8 cellular contexts compared by ENCODE assay signal in genomic region chr11:34234086-34234740, GRCh38.
DNase-seq lines count a peak whose midpoint lies in the region; ATAC-seq and TF ChIP-seq lines count a peak whose summit lies in the region.

No MANE protein-coding gene starts in this region.

- no peak for TF ChIP-seq POLR2A in lower leg skin (IDR thresholded peaks at IDR 0.05)

- intact Hi-C loops in left ventricle myocardium superior (cut with micrococcal nuclease) = no loop called here
- intact Hi-C loops in lower leg skin (cut with DNase I; ENCODE audit: low total_unique reads) = no loop called here

- WGBS in lower leg skin, 2 donors = 47 to 63% methylated on average over 9 of the region's 9 CpGs

- ATAC-seq in GM18499 (IDR thresholded peaks at IDR 0.05; ENCODE audit: insufficient read depth, unreplicated experiment) (peak; percentile 60), HG02642 (IDR thresholded peaks at IDR 0.05; ENCODE audit: poor library complexity, unreplicated experiment) (peak; percentile 82), left ventricle myocardium superior (peak; percentile 38)

- H3K4me3 ChIP-seq in lower leg skin (ENCODE audit: low read depth, poor library complexity, severe bottlenecking) = no peak overlapping the region

- DNase-seq in NCI-H226 (peak; percentile 91), left ventricle myocardium superior (no peak), lower leg skin (ENCODE audit: low spot score in 2 of 2) (no peak), hepatic stellate cell (ENCODE audit: low spot score) (no peak)
- DNase-seq in activated CD8-positive, alpha-beta memory T cell treated with anti-CD3 and anti-CD28 coated beads, Interleukin-2, amount 50 U/mL, for 1 hour (ENCODE audit: extremely low read depth) = peak; percentile 56
- peak; percentile 66 to 91 for DNase-seq in stimulated activated CD4-positive, alpha-beta T cell treated with anti-CD3 and anti-CD28 coated beads, Interleukin-4, amount 100 ng/mL, for 4 hours

- TF ChIP-seq CTCF in lower leg skin (IDR thresholded peaks at IDR 0.05) = no peak

Comparison
In these comparisons a context has a peak if more than half of its experiments do, and no peak if none do; other contexts are left out.
1. DNase-seq: peak in NCI-H226 (single experiment), activated CD8-positive, alpha-beta memory T cell treated with anti-CD3 and anti-CD28 coated beads, Interleukin-2, amount 50 U/mL, for 1 hour (single experiment) and stimulated activated CD4-positive, alpha-beta T cell treated with anti-CD3 and anti-CD28 coated beads, Interleukin-4, amount 100 ng/mL, for 4 hours (2 of 2); none in left ventricle myocardium superior (single experiment), lower leg skin (0 of 2) and hepatic stellate cell (single experiment).
2. Peak in every context shown above with its lines, with median percentiles within 50 percentile points of each other: ATAC-seq.